1 cellular context compared by ENCODE assay signal in genomic region chr9:70408393-70409040, GRCh38.
TF ChIP-seq lines count a peak whose summit lies in the region.

No MANE protein-coding gene starts in this region.

TF ChIP-seq in GM23338, 12 proteins besides CTCF, POLR2A, EP300 and RAD21:
- TF ChIP-seq, protein P1, sequence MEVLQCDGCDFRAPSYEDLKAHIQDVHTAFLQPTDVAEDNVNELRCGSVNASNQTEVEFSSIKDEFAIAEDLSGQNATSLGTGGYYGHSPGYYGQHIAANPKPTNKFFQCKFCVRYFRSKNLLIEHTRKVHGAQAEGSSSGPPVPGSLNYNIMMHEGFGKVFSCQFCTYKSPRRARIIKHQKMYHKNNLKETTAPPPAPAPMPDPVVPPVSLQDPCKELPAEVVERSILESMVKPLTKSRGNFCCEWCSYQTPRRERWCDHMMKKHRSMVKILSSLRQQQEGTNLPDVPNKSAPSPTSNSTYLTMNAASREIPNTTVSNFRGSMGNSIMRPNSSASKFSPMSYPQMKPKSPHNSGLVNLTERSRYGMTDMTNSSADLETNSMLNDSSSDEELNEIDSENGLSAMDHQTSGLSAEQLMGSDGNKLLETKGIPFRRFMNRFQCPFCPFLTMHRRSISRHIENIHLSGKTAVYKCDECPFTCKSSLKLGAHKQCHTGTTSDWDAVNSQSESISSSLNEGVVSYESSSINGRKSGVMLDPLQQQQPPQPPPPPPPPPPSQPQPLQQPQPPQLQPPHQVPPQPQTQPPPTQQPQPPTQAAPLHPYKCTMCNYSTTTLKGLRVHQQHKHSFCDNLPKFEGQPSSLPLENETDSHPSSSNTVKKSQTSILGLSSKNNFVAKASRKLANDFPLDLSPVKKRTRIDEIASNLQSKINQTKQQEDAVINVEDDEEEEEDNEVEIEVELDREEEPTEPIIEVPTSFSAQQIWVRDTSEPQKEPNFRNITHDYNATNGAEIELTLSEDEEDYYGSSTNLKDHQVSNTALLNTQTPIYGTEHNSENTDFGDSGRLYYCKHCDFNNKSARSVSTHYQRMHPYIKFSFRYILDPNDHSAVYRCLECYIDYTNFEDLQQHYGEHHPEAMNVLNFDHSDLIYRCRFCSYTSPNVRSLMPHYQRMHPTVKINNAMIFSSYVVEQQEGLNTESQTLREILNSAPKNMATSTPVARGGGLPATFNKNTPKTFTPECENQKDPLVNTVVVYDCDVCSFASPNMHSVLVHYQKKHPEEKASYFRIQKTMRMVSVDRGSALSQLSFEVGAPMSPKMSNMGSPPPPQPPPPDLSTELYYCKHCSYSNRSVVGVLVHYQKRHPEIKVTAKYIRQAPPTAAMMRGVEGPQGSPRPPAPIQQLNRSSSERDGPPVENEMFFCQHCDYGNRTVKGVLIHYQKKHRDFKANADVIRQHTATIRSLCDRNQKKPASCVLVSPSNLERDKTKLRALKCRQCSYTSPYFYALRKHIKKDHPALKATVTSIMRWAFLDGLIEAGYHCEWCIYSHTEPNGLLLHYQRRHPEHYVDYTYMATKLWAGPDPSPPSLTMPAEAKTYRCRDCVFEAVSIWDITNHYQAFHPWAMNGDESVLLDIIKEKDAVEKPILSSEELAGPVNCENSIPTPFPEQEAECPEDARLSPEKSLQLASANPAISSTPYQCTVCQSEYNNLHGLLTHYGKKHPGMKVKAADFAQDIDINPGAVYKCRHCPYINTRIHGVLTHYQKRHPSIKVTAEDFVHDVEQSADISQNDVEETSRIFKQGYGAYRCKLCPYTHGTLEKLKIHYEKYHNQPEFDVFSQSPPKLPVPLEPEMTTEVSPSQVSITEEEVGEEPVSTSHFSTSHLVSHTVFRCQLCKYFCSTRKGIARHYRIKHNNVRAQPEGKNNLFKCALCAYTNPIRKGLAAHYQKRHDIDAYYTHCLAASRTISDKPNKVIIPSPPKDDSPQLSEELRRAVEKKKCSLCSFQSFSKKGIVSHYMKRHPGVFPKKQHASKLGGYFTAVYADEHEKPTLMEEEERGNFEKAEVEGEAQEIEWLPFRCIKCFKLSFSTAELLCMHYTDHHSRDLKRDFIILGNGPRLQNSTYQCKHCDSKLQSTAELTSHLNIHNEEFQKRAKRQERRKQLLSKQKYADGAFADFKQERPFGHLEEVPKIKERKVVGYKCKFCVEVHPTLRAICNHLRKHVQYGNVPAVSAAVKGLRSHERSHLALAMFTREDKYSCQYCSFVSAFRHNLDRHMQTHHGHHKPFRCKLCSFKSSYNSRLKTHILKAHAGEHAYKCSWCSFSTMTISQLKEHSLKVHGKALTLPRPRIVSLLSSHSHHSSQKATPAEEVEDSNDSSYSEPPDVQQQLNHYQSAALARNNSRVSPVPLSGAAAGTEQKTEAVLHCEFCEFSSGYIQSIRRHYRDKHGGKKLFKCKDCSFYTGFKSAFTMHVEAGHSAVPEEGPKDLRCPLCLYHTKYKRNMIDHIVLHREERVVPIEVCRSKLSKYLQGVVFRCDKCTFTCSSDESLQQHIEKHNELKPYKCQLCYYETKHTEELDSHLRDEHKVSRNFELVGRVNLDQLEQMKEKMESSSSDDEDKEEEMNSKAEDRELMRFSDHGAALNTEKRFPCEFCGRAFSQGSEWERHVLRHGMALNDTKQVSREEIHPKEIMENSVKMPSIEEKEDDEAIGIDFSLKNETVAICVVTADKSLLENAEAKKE (CRISPR knock-in tag; IDR thresholded peaks at IDR 0.05) = peak; percentile 67
- TF ChIP-seq POLR2AphosphoS5 (IDR thresholded peaks at IDR 0.05; ENCODE audit: low read depth) = no peak
- TF ChIP-seq EZH2phosphoT487 (IDR thresholded peaks at IDR 0.05; ENCODE audit: unreplicated experiment) = no peak
